Comparison of ENCODE assay signal across 5 cellular contexts in the genomic region with DNA sequence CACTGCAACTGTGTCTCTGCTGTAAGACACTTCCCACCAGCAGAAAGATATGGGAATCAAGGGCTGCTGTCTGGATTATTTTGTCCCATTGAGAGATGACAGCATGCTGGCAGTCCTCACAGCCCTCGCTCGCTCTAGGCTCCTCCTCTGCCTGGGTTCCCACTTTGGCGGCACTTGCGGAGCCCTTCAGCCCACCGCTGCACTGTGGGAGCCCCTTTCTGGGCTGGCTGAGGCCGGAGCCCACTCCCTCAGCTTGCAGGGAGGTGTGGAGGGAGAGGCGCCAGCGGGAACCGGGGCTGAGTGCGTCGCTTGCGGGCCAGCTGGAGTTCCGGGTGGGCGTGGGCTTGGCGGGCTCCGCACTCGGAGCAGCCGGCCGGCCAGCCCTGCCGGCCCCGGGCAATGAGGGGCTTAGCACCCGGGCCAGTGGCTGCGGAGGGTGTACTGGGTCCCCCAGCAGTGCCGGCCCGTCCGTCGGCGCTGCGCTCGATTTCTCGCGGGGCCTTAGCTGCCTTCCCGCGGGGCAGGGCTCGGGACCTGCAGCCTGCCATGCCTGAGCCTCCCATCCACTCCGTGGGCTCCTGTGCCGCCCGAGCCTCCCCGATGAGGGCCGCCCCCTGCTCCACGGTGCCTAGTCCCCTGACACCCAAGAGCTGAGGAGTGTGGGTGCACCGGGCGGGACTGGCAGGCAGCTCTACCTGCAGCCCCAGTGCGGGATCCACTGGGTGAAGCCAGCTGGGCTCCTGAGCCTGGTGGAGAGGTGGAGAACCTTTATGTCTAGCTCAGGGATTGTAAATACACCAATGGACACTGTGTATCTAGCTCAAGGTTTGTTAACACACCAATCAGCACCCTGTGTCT.
DNase-seq lines count a peak whose midpoint lies in the region; FAIRE-seq and TF ChIP-seq lines count a peak whose summit lies in the region.
"Not testable (repeated sequence)": the region's sequence is repeated elsewhere in the genome, so short reads cannot be mapped to it uniquely, and the experiment has no call there.

No MANE protein-coding gene starts in this region.

- not testable (repeated sequence) for H2AFZ ChIP-seq in H1 (ENCODE audit: low read length); neuronal stem cell (ENCODE audit: low read length)

- not testable (repeated sequence) for H3K36me3 ChIP-seq in H1 (ENCODE audit: control insufficient read depth in 2 of 4, insufficient read depth in 4 of 4, low read length in 3 of 4); neuronal stem cell (replicated peaks in 1 of 2; ENCODE audit: control insufficient read depth in 2 of 2, insufficient read depth in 2 of 2, low read length in 2 of 2); testis (ENCODE audit: low read depth, missing control alignments)

- intact Hi-C loops in cardiac septum (cut with DNase I); testis (cut with DNase I; ENCODE audit: low total_unique reads): not testable (repeated sequence)

- H3K79me1 ChIP-seq in H1 (ENCODE audit: low read depth, low read length); neuronal stem cell (ENCODE audit: low read depth, low read length): not testable (repeated sequence)

- not testable (repeated sequence) for H3K14ac ChIP-seq in H1 (ENCODE audit: insufficient read length); neuronal stem cell (ENCODE audit: low read length)

- H3K79me2 ChIP-seq in H1 (ENCODE audit: control insufficient read depth in 1 of 2, insufficient read depth in 2 of 2, low read length in 2 of 2): not testable (repeated sequence)

- not testable (repeated sequence) for H3K23ac ChIP-seq in H1 (ENCODE audit: insufficient read length); neuronal stem cell (ENCODE audit: low read depth, low read length, poor library complexity)

- H3K9me3 ChIP-seq in H1 (ENCODE audit: insufficient read depth in 2 of 2, low read depth in 1 of 2, low read length in 1 of 2); neuronal stem cell (replicated peaks in 1 of 2; ENCODE audit: control insufficient read depth in 2 of 2, insufficient read depth in 1 of 2, low read depth in 1 of 2, low read length in 2 of 2); testis: not testable (repeated sequence)

- DNase-seq in NCI-H146 (lab: John Stamatoyannopoulos, UW): peak; percentile 16
- DNase-seq in H1 (ENCODE audit: low read depth in 1 of 2, low spot score in 2 of 2); neuronal stem cell (ENCODE audit: low spot score); testis: not testable (repeated sequence)
- peak; percentile 53 for DNase-seq in cardiac septum (ENCODE audit: low spot score)

- TF ChIP-seq POLR2A in H1 (IDR thresholded peaks at IDR 0.05; ENCODE audit: control extremely low read depth in 1 of 2, low read depth in 2 of 2, low read length in 2 of 2); testis (IDR thresholded peaks at IDR 0.05): not testable (repeated sequence)

- H3K4me1 ChIP-seq in H1 (replicated peaks in 1 of 4; ENCODE audit: control insufficient read depth in 3 of 4, insufficient read depth in 4 of 4, low read length in 3 of 4); neuronal stem cell (ENCODE audit: control insufficient read depth in 2 of 2, insufficient read depth in 1 of 2, low read depth in 1 of 2, low read length in 2 of 2); testis: not testable (repeated sequence)

- H3K9ac ChIP-seq in H1 (replicated peaks in 1 of 4; ENCODE audit: extremely low read depth in 1 of 4, low read depth in 3 of 4, low read length in 3 of 4); neuronal stem cell (ENCODE audit: low read depth, low read length, poor library complexity): not testable (repeated sequence)

- POLR2A ChIA-PET in H1 (lab: Charles Lee; ENCODE audit: partially characterized antibody): not testable (repeated sequence)

- CTCF ChIA-PET in H1 (lab: Charles Lee; ENCODE audit: partially characterized antibody): interaction anchor here (0.6 to 1.5 kb wide), 2 partner anchors 15 to 953 kb away, joined by 3 to 6 read pairs; no protein-coding TSS in a partner anchor

- not testable (repeated sequence) for H2BK20ac ChIP-seq in H1 (ENCODE audit: low read length)

- not testable (repeated sequence) for H3K4ac ChIP-seq in H1 (replicated peaks; ENCODE audit: insufficient read length, low read depth, low read length); neuronal stem cell (ENCODE audit: low read length)

- not testable (repeated sequence) for H3K27me3 ChIP-seq in H1 (replicated peaks in 1 of 4; ENCODE audit: control insufficient read depth in 3 of 4, extremely low read depth in 1 of 4, insufficient read depth in 3 of 4, low read length in 3 of 4); neuronal stem cell (ENCODE audit: control insufficient read depth in 3 of 3, insufficient read depth in 3 of 3, low read depth in 1 of 3, low read length in 3 of 3); testis

- not testable (repeated sequence) for H3K27ac ChIP-seq in H1 (ENCODE audit: low read depth, low read length); neuronal stem cell (replicated peaks; ENCODE audit: low read length); testis

- TF ChIP-seq RAD21 in H1 (IDR thresholded peaks at IDR 0.05 in 1 of 2, conservative IDR thresholded peaks at IDR 0.05 in 1 of 2; ENCODE audit: low read depth in 2 of 2, low read length in 2 of 2): not testable (repeated sequence)

- not testable (repeated sequence) for H2BK12ac ChIP-seq in H1 (ENCODE audit: low read depth, low read length); neuronal stem cell (ENCODE audit: low read length)

- 98% methylated on average over 34 of the region's 44 CpGs; no CpG with 5 or more reads in 1 of the 2 experiments for WGBS in H1 (ENCODE audit: extremely low coverage in 1 of 2, insufficient coverage in 1 of 2, insufficient read length in 1 of 2, insufficient replicate concordance in 2 of 2, low coverage in 1 of 2, low lambda C conversion rate in 2 of 2, missing lambda C conversion rate in 1 of 2), 2 experiments
- whole genome bisulfite sequencing in neuronal stem cell (ENCODE audit: extremely low coverage in 2 of 2, insufficient read length in 2 of 2, insufficient replicate concordance in 1 of 2), 2 donors: no CpG with 5 or more reads among the region's 44 CpGs
- 60 to 81% methylated on average over 15 to 41 of the region's 44 CpGs for WGBS in testis, 2 donors

- not testable (repeated sequence) for H4K91ac ChIP-seq in H1 (replicated peaks; ENCODE audit: insufficient read length, low read length); neuronal stem cell (ENCODE audit: low read depth, low read length, poor library complexity)

- H3K56ac ChIP-seq in H1 (replicated peaks; ENCODE audit: insufficient read length, low read depth, low read length): not testable (repeated sequence)

- H2BK120ac ChIP-seq in H1 (replicated peaks; ENCODE audit: low read depth, low read length); neuronal stem cell (ENCODE audit: low read depth, low read length): not testable (repeated sequence)

- not testable (repeated sequence) for H2BK15ac ChIP-seq in H1 (ENCODE audit: low read length); neuronal stem cell (ENCODE audit: low read length)

- not testable (repeated sequence) for H4K20me1 ChIP-seq in H1 (replicated peaks in 1 of 2; ENCODE audit: control insufficient read depth in 1 of 2, insufficient read depth in 2 of 2, low read length in 2 of 2)

- not testable (repeated sequence) for H3K23me2 ChIP-seq in H1 (ENCODE audit: low read depth, low read length)

- not testable (repeated sequence) for H2BK5ac ChIP-seq in H1 (ENCODE audit: low read depth, low read length); neuronal stem cell (ENCODE audit: low read length)

- not testable (repeated sequence) for H4K5ac ChIP-seq in H1 (ENCODE audit: insufficient read length, low read depth, low read length)

- TF ChIP-seq EP300 in H1 (IDR thresholded peaks at IDR 0.05; ENCODE audit: borderline replicate concordance in 1 of 2, low read depth in 2 of 2, low read length in 2 of 2): not testable (repeated sequence)

- H3K4me3 ChIP-seq in H1 (ENCODE audit: extremely low read depth in 1 of 4, insufficient read depth in 2 of 4, low read depth in 3 of 4, low read length in 4 of 4); neuronal stem cell (ENCODE audit: low read length in 2 of 2): not testable (repeated sequence)
- peak overlapping the region; percentile 24 to 45 for H3K4me3 ChIP-seq in testis

- not testable (repeated sequence) for TF ChIP-seq CTCF in H1 (IDR thresholded peaks at IDR 0.05; ENCODE audit: control extremely low read depth in 1 of 3, insufficient read depth in 1 of 3, low read depth in 1 of 3, low read length in 3 of 3); testis (IDR thresholded peaks at IDR 0.05)

- not testable (repeated sequence) for H2AK5ac ChIP-seq in H1 (ENCODE audit: low read depth, low read length); neuronal stem cell (ENCODE audit: low read depth, low read length)

- H3K18ac ChIP-seq in H1 (ENCODE audit: extremely low read depth, low read length): not testable (repeated sequence)
- peak overlapping the region; percentile 71 for H3K18ac ChIP-seq in neuronal stem cell (ENCODE audit: low read length)

- not testable (repeated sequence) for FAIRE-seq in H1 (lab: Jason Lieb, UNC)

- H4K8ac ChIP-seq in H1 (ENCODE audit: extremely low read depth, insufficient read depth, low read length): 0 out of 2 replicates have a peak overlapping the region, but pooled peaks have one; percentile 25
- H4K8ac ChIP-seq in neuronal stem cell (ENCODE audit: low read depth, low read length): not testable (repeated sequence)

- H3K4me2 ChIP-seq in H1 (ENCODE audit: insufficient read depth in 1 of 2, low read depth in 2 of 2, low read length in 2 of 2); neuronal stem cell (ENCODE audit: insufficient read depth, low read length, poor library complexity, severe bottlenecking): not testable (repeated sequence)
